24 cellular contexts compared by ENCODE assay signal in genomic region chr2:42335514-42336104, GRCh38.
"Had no signal": no experiment of that assay in that cellular context is flagged by ENCODE, and none has a peak within 500 bp of the region (broad histone marks: within the 10 kb centered on the region; RNA-seq: fewer than 3 reads in every experiment).

No MANE protein-coding gene starts in this region.

- H3K4me1 ChIP-seq: colonic mucosa, gastroesophageal sphincter, right atrium auricular region, transverse colon had no signal

- ATAC-seq: activated CD8-positive, alpha-beta T cell treated with anti-CD3 and anti-CD28 coated beads for 36 hours; activated T-cell treated with anti-CD3 and anti-CD28 coated beads, Interleukin-2, amount 50 U/mL, for 72 hours; body of pancreas; gastroesophageal sphincter; naive thymus-derived CD4-positive, alpha-beta T cell had no signal

- H3K4me3 ChIP-seq: adrenal gland, body of pancreas, cardiac muscle cell, colonic mucosa, gastroesophageal sphincter, hepatocyte, right atrium auricular region, testis, transverse colon had no signal

- H3K4me2 ChIP-seq: hepatocyte had no signal

- H3K4me3 Mint-ChIP-seq: activated CD8-positive, alpha-beta T cell treated with anti-CD3 and anti-CD28 coated beads for 36 hours; activated naive CD4-positive, alpha-beta T cell treated with anti-CD3 and anti-CD28 coated beads for 36 hours; activated T-cell treated with anti-CD3 and anti-CD28 coated beads, Interleukin-2, amount 50 U/mL, for 72 hours; naive thymus-derived CD4-positive, alpha-beta T cell had no signal

- DNase-seq: activated CD4-positive, alpha-beta T cell treated with anti-CD3 and anti-CD28 coated beads for 48 hours; activated CD8-positive, alpha-beta T cell treated with anti-CD3 and anti-CD28 coated beads for 36 hours; activated effector memory CD4-positive, alpha-beta T cell treated with anti-CD3 and anti-CD28 coated beads, Interleukin-2, amount 50 U/mL, for 16 hours; activated naive CD4-positive, alpha-beta T cell treated with anti-CD3 and anti-CD28 coated beads for 36 hours; activated T-cell treated with anti-CD3 and anti-CD28 coated beads, Interleukin-2, amount 50 U/mL, for 72 hours; aorta; body of pancreas; cerebellar nuclear complex; colonic mucosa; effector memory CD4-positive, alpha-beta T cell; erythroblast; islet precursor cell; midbrain; naive thymus-derived CD4-positive, alpha-beta T cell; stimulated activated CD4-positive, alpha-beta T cell treated with anti-CD3 and anti-CD28 coated beads, Interleukin-15, amount 100 ng/mL, for 24 hours; stimulated activated CD4-positive, alpha-beta T cell treated with anti-CD3 and anti-CD28 coated beads, Interleukin-2, amount 100 ng/mL, for 24 hours; stimulated activated naive CD4-positive, alpha-beta T cell treated with Interleukin-2 at 50 U/mL for 16 hours; testis; transverse colon had no signal

- H3K27me3 Mint-ChIP-seq: activated CD8-positive, alpha-beta T cell treated with anti-CD3 and anti-CD28 coated beads for 36 hours; naive thymus-derived CD4-positive, alpha-beta T cell had no signal

- H2AFZ ChIP-seq: hepatocyte had no signal

- H3K27ac ChIP-seq: adrenal gland, body of pancreas, colonic mucosa, gastroesophageal sphincter, hepatocyte, right atrium auricular region, testis, transverse colon had no signal

- H3K27ac Mint-ChIP-seq: activated CD8-positive, alpha-beta T cell treated with anti-CD3 and anti-CD28 coated beads for 36 hours; activated T-cell treated with anti-CD3 and anti-CD28 coated beads, Interleukin-2, amount 50 U/mL, for 72 hours had no signal

- H3K36me3 ChIP-seq: colonic mucosa had no signal

- H3K27me3 ChIP-seq: adrenal gland, body of pancreas, cardiac muscle cell, colonic mucosa, gastroesophageal sphincter, hepatocyte, right atrium auricular region, testis, transverse colon had no signal

- H3K9me3 ChIP-seq: adrenal gland, body of pancreas, colonic mucosa, gastroesophageal sphincter, right atrium auricular region, testis, transverse colon had no signal
